Comparison of ENCODE assay signal across 9 cellular contexts in genomic region chr17:44820631-44821196, GRCh38. TPM values are rescaled to one million over a fixed set of nuclear protein-coding genes. Genes with fewer than 3 reads are reported as not detected.
DNase-seq lines count a peak whose midpoint lies in the region; ATAC-seq and TF ChIP-seq lines count a peak whose summit lies in the region.
"Had no signal": no experiment of that assay in that cellular context is flagged by ENCODE, and none has a peak within 500 bp of the region (broad histone marks: within the 10 kb centered on the region; RNA-seq: fewer than 3 reads in every experiment).

No MANE protein-coding gene starts in this region.

- ATAC-seq in GM18511 (IDR thresholded peaks at IDR 0.05; ENCODE audit: unreplicated experiment) (no peak), HG02759 (IDR thresholded peaks at IDR 0.05; ENCODE audit: unreplicated experiment) (no peak), GM19467 (IDR thresholded peaks at IDR 0.05; ENCODE audit: unreplicated experiment) (no peak)

- DNase-seq in H4 (ENCODE audit: low spot score) (peak; percentile 60), NCI-H2196 treated with DMSO at 0.1 percent for 48 hours (lab: John Stamatoyannopoulos, UW; ENCODE audit: unreplicated experiment) (peak; percentile 72), choroid plexus epithelial cell (ENCODE audit: low read depth) (peak; percentile 82), retinal pigment epithelial cell (ENCODE audit: low read depth) (peak; percentile 98)
- no peak for DNase-seq in activated CD4-positive, alpha-beta T cell treated with anti-CD3 and anti-CD28 coated beads, Interleukin-2, amount 50 U/mL, for 48 hours
- DNase-seq: effector CD4-positive, alpha-beta T cell had no signal

- no peak for TF ChIP-seq CTCF in choroid plexus epithelial cell (conservative IDR thresholded peaks at IDR 0.05; ENCODE audit: low read depth, low read length)
- TF ChIP-seq CTCF in retinal pigment epithelial cell (conservative IDR thresholded peaks at IDR 0.05; ENCODE audit: low read depth, low read length), result no peak

- H3K4me3 ChIP-seq in choroid plexus epithelial cell (ENCODE audit: low read depth, low read length) (no peak overlapping the region), retinal pigment epithelial cell (ENCODE audit: low read length) (peak overlapping the region; percentile 16)

RNA-seq across cellular contexts. Expression of gene GJC1, which starts 9.4 kb away (rescaled TPM):
- 8.2 and 8.8 TPM in 2 replicates for total RNA-seq in H4 (2014; rRNA removed; shearing (Covaris generic))

RNA-seq across cellular contexts. Expression of gene HIGD1B, which starts 27.0 kb away (rescaled TPM):
- total RNA-seq in H4 (2014; rRNA removed; shearing (Covaris generic)), result not detected in 2 replicates

Comparison
In these comparisons a context has a peak if more than half of its experiments do, and no peak if none do; other contexts are left out.
1. DNase-seq: peak in H4 (single experiment), NCI-H2196 treated with DMSO at 0.1 percent for 48 hours (single experiment), choroid plexus epithelial cell (single experiment) and retinal pigment epithelial cell (single experiment); none in activated CD4-positive, alpha-beta T cell treated with anti-CD3 and anti-CD28 coated beads, Interleukin-2, amount 50 U/mL, for 48 hours (0 of 2).